Comparison of ENCODE assay signal across 19 cellular contexts in the genomic region with DNA sequence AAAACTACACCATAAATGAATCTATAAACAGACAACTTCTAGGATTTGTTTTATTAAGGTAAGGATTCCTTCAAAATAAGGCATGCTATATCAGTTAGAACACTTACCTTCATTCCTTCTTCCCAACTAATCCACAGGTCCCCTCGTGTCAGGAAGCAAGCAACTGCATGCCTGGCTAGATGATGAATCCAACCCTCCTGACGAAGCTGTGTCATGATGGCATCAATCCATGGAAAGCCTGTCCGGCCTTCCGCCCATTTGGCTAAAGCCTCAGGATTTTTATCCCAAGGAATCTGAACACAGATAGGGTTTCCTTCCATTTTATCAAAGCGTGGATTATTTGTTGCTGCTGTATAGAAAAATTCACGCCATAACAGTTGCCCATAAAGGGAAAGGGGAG. TPM values are rescaled to one million over a fixed set of nuclear protein-coding genes. Genes with fewer than 3 reads are reported as not detected.
A peak's percentile ranks its signal among the peaks of the same experiment; 100 is the strongest.
DNase-seq lines count a peak whose midpoint lies in the region; ATAC-seq, FAIRE-seq and TF ChIP-seq lines count a peak whose summit lies in the region.
"Had no signal": no experiment of that assay in that cellular context is flagged by ENCODE, and none has a peak within 500 bp of the region (broad histone marks: within the 10 kb centered on the region; RNA-seq: fewer than 3 reads in every experiment).

No MANE protein-coding gene starts in this region.

- peak; percentile 62 for DNase-seq in RWPE2 (ENCODE audit: low spot score)
- peak; percentile 77 for DNase-seq in cerebellum (ENCODE audit: low spot score)
- DNase-seq in keratinocyte (ENCODE audit: low read depth, low spot score): peak; percentile 69
- DNase-seq in stromal cell of bone marrow (ENCODE audit: low read depth): peak; percentile 59
- DNase-seq in NCI-H345 treated with DMSO at 0.1 percent for 48 hours (lab: John Stamatoyannopoulos, UW; ENCODE audit: unreplicated experiment): no peak
- DNase-seq in T1000 (lab: John Stamatoyannopoulos, UW): no peak
- DNase-seq in dedifferentiated amniotic fluid mesenchymal stem cell (ENCODE audit: extremely low spot score): no peak
- DNase-seq: BE2C; Calu3; CD4-positive, alpha-beta memory T cell; IMR-90; Kasumi-1; NCI-H1105 treated with DMSO at 0.1 percent for 48 hours; NCI-H1930; NCI-H446; NCI-H69; SIG-M5 had no signal

- H3K9me1 ChIP-seq in keratinocyte (ENCODE audit: control insufficient read depth, extremely low read depth, insufficient read depth, low read length): no peaks in the 10 kb centered on the region

- H3K9ac ChIP-seq in keratinocyte (ENCODE audit: control insufficient read depth, extremely low read depth, insufficient read depth, low read length): no peak overlapping the region

- H3K27ac ChIP-seq in RWPE2 (ENCODE audit: poor library complexity, severe bottlenecking) (no peak overlapping the region), keratinocyte (ENCODE audit: control insufficient read depth, insufficient read depth, low read length) (peak overlapping the region; percentile 44)

- H3K27me3 ChIP-seq in RWPE2 (ENCODE audit: insufficient read depth, poor library complexity, severe bottlenecking) (no peaks in the 10 kb centered on the region), keratinocyte (ENCODE audit: control insufficient read depth, extremely low read depth, insufficient read depth, low read length) (no peaks in the 10 kb centered on the region)
- H3K27me3 ChIP-seq: BE2C had no signal

- no peak overlapping the region for H3K4me2 ChIP-seq in keratinocyte (ENCODE audit: control insufficient read depth, extremely low read depth, insufficient read depth, low read depth, low read length)

- H3K79me2 ChIP-seq in keratinocyte (ENCODE audit: control insufficient read depth, insufficient read depth, low read length): no peaks in the 10 kb centered on the region

- TF ChIP-seq CTCF in RWPE2 (IDR thresholded peaks at IDR 0.05; ENCODE audit: poor library complexity, severe bottlenecking) (no peak), keratinocyte (optimal IDR thresholded peaks at IDR 0.05 in 1 of 3, IDR thresholded peaks at IDR 0.05 in 1 of 3, conservative IDR thresholded peaks at IDR 0.05 in 1 of 3; ENCODE audit: extremely low read depth in 1 of 3, insufficient read depth in 2 of 3, low read length in 3 of 3) (peak in 1 of 3 experiments; percentile 10)

- H2AFZ ChIP-seq in keratinocyte (ENCODE audit: control insufficient read depth, low read length): no peak overlapping the region

- peaks cover 7% of the 10 kb centered on the region for H3K4me1 ChIP-seq in RWPE2 (ENCODE audit: insufficient read depth, poor library complexity, severe bottlenecking)
- peaks cover 6% of the 10 kb centered on the region for H3K4me1 ChIP-seq in keratinocyte (ENCODE audit: control insufficient read depth, extremely low read depth, insufficient read depth, low read length)
- H3K4me1 ChIP-seq: BE2C had no signal

- H4K20me1 ChIP-seq in keratinocyte (ENCODE audit: control insufficient read depth, extremely low read depth, insufficient read depth, low read length): no peaks in the 10 kb centered on the region

- FAIRE-seq in keratinocyte (lab: Jason Lieb, UNC): peak; percentile 98
- FAIRE-seq: GM18507 had no signal

- H3K36me3 ChIP-seq in RWPE2 (ENCODE audit: low read depth) (peaks cover 22% of the 10 kb centered on the region; the same call in 1 of the 2 replicates), keratinocyte (ENCODE audit: control insufficient read depth in 2 of 2, extremely low read depth in 1 of 2, insufficient read depth in 2 of 2, low read length in 2 of 2) (no peaks in the 10 kb centered on the region)

- ATAC-seq in RWPE2 (ENCODE audit: low read depth) (0 out of 3 replicates have a peak, but pooled peaks have one; percentile 33), HG02852 (IDR thresholded peaks at IDR 0.05; ENCODE audit: unreplicated experiment) (no peak)

- dilution Hi-C loops in keratinocyte (cut with MboI; ENCODE audit: extremely low pct_ligation_motif_present, low sequenced_read_pairs): no loop called here

- no peaks in the 10 kb centered on the region for H3K9me3 ChIP-seq in RWPE2 (ENCODE audit: severe bottlenecking)
- no peaks in the 10 kb centered on the region for H3K9me3 ChIP-seq in keratinocyte (ENCODE audit: control insufficient read depth, low read depth, low read length)
- H3K9me3 ChIP-seq: BE2C had no signal

- H3K4me3 ChIP-seq in RWPE2 (ENCODE audit: severe bottlenecking): no peak overlapping the region
- H3K4me3 ChIP-seq in keratinocyte (ENCODE audit: control insufficient read depth in 2 of 3, extremely low read depth in 1 of 3, insufficient read depth in 2 of 3, low read depth in 1 of 3, low read length in 3 of 3): no peak overlapping the region

RNA-seq across cellular contexts. Expression of a gene that starts 12.5 kb away (rescaled TPM):
- 22.4 TPM for total RNA-seq in cerebellum
- 5.0 to 9.6 TPM (median 7.1 TPM) in 3 replicates for polyA plus RNA-seq in keratinocyte
- 6.1 TPM for polyA plus RNA-seq in keratinocyte (2011; ENCODE audit: low read depth)
- polyA plus RNA-seq in keratinocyte (2011; cell fraction: cytosol; rRNA removed): 2.8 and 6.0 TPM in 2 replicates
- polyA plus RNA-seq in keratinocyte (2011; cell fraction: nucleus; rRNA removed): 17.4 and 19.5 TPM in 2 replicates
- 5.4 and 6.7 TPM in 2 replicates for polyA plus RNA-seq in keratinocyte (2012; ENCODE audit: low replicate concordance)
- 1.5 to 4.1 TPM in 2 of 3 replicates, not detected in the other for polyA minus RNA-seq in keratinocyte
- polyA minus RNA-seq in keratinocyte (2011; cell fraction: cytosol; rRNA and poly(A)+ RNA removed): not detected
- polyA minus RNA-seq in keratinocyte (2011; cell fraction: nucleus; rRNA and poly(A)+ RNA removed): 2.1 and 3.5 TPM in 2 replicates

RNA-seq across cellular contexts. Expression of a gene that starts 43.7 kb away (rescaled TPM):
- 44.4 TPM for total RNA-seq in cerebellum
- polyA plus RNA-seq in keratinocyte: 10.8 to 22.6 TPM (median 22.0 TPM) in 3 replicates
- polyA plus RNA-seq in keratinocyte (2011; ENCODE audit: low read depth): 5.8 TPM
- polyA plus RNA-seq in keratinocyte (2011; cell fraction: cytosol; rRNA removed): 14.4 and 17.1 TPM in 2 replicates
- 13.3 and 17.1 TPM in 2 replicates for polyA plus RNA-seq in keratinocyte (2011; cell fraction: nucleus; rRNA removed)
- polyA plus RNA-seq in keratinocyte (2012; ENCODE audit: low replicate concordance): 11.1 and 27.5 TPM in 2 replicates
- polyA minus RNA-seq in keratinocyte: 10.1 to 30.9 TPM (median 13.1 TPM) in 3 replicates
- polyA minus RNA-seq in keratinocyte (2011; cell fraction: cytosol; rRNA and poly(A)+ RNA removed): 21.5 TPM
- 6.2 and 17.7 TPM in 2 replicates for polyA minus RNA-seq in keratinocyte (2011; cell fraction: nucleus; rRNA and poly(A)+ RNA removed)

Comparison
In these comparisons a context has a peak if more than half of its experiments do, and no peak if none do; other contexts are left out.
1. DNase-seq: peak in RWPE2 (single experiment), cerebellum (single experiment), keratinocyte (single experiment) and stromal cell of bone marrow (single experiment); none in NCI-H345 treated with DMSO at 0.1 percent for 48 hours (single experiment), T1000 (single experiment) and dedifferentiated amniotic fluid mesenchymal stem cell (single experiment).